23 cellular contexts compared by ENCODE assay signal in the genomic region with DNA sequence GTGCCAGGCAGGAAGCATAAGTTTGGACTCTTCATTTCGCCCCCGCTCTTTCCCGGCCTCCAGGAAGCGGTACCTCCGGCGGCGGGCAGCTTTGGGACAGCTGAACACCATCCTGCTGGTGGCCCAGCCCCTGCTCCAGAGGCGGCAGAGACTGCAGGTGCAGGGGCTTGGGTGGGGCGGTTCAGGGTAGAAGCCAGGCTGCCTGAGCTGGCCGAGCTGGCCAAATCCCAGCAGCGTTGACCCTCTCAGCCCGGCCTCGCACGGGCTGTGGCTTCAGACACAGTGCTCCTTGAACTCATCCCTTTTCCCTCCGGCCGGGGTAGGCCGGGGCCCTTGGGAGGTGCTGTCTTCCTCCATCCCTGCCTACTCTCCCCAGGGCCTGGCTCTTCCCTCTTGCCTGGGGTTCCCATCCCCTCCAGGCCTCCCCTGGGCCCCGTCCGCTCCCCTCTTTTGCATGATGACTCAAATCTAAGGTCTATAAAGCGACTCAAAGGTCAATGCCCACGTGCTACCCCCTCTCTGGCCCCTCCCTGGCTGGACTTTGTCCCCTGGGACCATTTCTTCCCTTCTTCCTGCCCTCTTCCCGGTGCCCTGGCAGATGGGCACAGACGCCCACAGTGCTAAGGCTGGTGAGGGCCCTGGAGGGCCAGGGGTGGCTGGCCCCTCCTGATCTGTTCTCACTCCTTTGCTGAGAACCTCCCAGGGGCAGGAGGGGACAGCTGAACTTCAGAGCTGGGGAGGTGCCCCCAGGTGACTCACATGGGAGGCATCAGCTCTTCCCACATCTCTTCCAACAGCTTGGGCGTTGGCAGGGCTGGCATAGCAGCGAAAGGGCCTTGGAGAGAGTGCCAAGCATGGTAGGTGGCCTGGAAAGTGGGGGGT. TPM values are rescaled to one million over a fixed set of nuclear protein-coding genes. Genes with fewer than 3 reads are reported as not detected.
DNase-seq lines count a peak whose midpoint lies in the region; ATAC-seq, FAIRE-seq and TF ChIP-seq lines count a peak whose summit lies in the region.
"Had no signal": no experiment of that assay in that cellular context is flagged by ENCODE, and none has a peak within 500 bp of the region (broad histone marks: within the 10 kb centered on the region; RNA-seq: fewer than 3 reads in every experiment).

No MANE protein-coding gene starts in this region.

- H3K27ac Mint-ChIP-seq in activated naive CD8-positive, alpha-beta T cell treated with anti-CD3 and anti-CD28 coated beads, Interleukin-2, amount 10 ng/mL, durations not matched to agents 7 days and 5 days: peak overlapping the region; percentile 10
- no peak overlapping the region for H3K27ac Mint-ChIP-seq in activated naive CD8-positive, alpha-beta T cell treated with anti-CD3 and anti-CD28 coated beads for 36 hours
- no peak overlapping the region for H3K27ac Mint-ChIP-seq in activated CD4-positive, alpha-beta T cell treated with anti-CD3 and anti-CD28 coated beads, Interleukin-2, amount 10 ng/mL, durations not matched to agents 7 days and 5 days
- H3K27ac Mint-ChIP-seq: activated naive CD4-positive, alpha-beta T cell treated with anti-CD3 and anti-CD28 coated beads, Interleukin-2, amount 50 U/mL, for 24 hours; HFFc6; naive thymus-derived CD4-positive, alpha-beta T cell; stimulated activated naive B cell treated with anti-CD40 and anti-IgM and Interleukin-4, amounts not matched to agents 10 μg/mL and 1 μg/mL and 100 μg/mL, for 72 hours had no signal

- H3K27me3 ChIP-seq in osteoblast (ENCODE audit: insufficient read depth, low read length): no peaks in the 10 kb centered on the region

- no peaks in the 10 kb centered on the region for H4K20me1 ChIP-seq in osteoblast (ENCODE audit: insufficient read depth, low read length)

- ATAC-seq in activated naive CD8-positive, alpha-beta T cell treated with anti-CD3 and anti-CD28 coated beads, Interleukin-2, amount 10 ng/mL, durations not matched to agents 7 days and 5 days (ENCODE audit: low read depth): no peak
- ATAC-seq: left ventricle myocardium superior; naive thymus-derived CD4-positive, alpha-beta T cell had no signal

- no peak for TF ChIP-seq CTCF in osteoblast (IDR thresholded peaks at IDR 0.05; ENCODE audit: extremely low read depth, low read depth, low read length)

- H3K4me3 ChIP-seq in osteoblast (ENCODE audit: insufficient read depth, low read length): no peak overlapping the region
- H3K4me3 ChIP-seq: coronary artery, SK-N-MC had no signal

- H3K27ac ChIP-seq in osteoblast (ENCODE audit: low read depth, low read length): no peak overlapping the region
- H3K27ac ChIP-seq: coronary artery, SK-N-MC had no signal

- no peak overlapping the region for H2AFZ ChIP-seq in osteoblast (ENCODE audit: low read length)

- no peaks in the 10 kb centered on the region for H3K36me3 ChIP-seq in osteoblast (ENCODE audit: insufficient read depth, low read length)

- H3K27me3 Mint-ChIP-seq in activated naive CD8-positive, alpha-beta T cell treated with anti-CD3 and anti-CD28 coated beads, Interleukin-2, amount 10 ng/mL, durations not matched to agents 7 days and 5 days: no peaks in the 10 kb centered on the region
- no peaks in the 10 kb centered on the region for H3K27me3 Mint-ChIP-seq in activated naive CD8-positive, alpha-beta T cell treated with anti-CD3 and anti-CD28 coated beads for 36 hours
- no peaks in the 10 kb centered on the region for H3K27me3 Mint-ChIP-seq in activated CD4-positive, alpha-beta T cell treated with anti-CD3 and anti-CD28 coated beads, Interleukin-2, amount 10 ng/mL, durations not matched to agents 7 days and 5 days
- H3K27me3 Mint-ChIP-seq: activated naive CD4-positive, alpha-beta T cell treated with anti-CD3 and anti-CD28 coated beads, Interleukin-2, amount 50 U/mL, for 24 hours; naive thymus-derived CD4-positive, alpha-beta T cell; stimulated activated naive B cell treated with anti-CD40 and anti-IgM and Interleukin-4, amounts not matched to agents 10 μg/mL and 1 μg/mL and 100 μg/mL, for 72 hours had no signal

- no peaks in the 10 kb centered on the region for H3K9me3 ChIP-seq in osteoblast (ENCODE audit: low read depth, low read length)

- POLR2A ChIA-PET in activated naive CD8-positive, alpha-beta T cell treated with anti-CD3 and anti-CD28 coated beads, Interleukin-2, amount 10 ng/mL, durations not matched to agents 7 days and 5 days (lab: Charles Lee): no interaction called here
- POLR2A ChIA-PET in activated CD4-positive, alpha-beta T cell treated with anti-CD3 and anti-CD28 coated beads, Interleukin-2, amount 10 ng/mL, durations not matched to agents 7 days and 5 days (lab: Charles Lee): no interaction called here

- no peak overlapping the region for H3K4me3 Mint-ChIP-seq in activated naive CD8-positive, alpha-beta T cell treated with anti-CD3 and anti-CD28 coated beads, Interleukin-2, amount 10 ng/mL, durations not matched to agents 7 days and 5 days
- no peak overlapping the region for H3K4me3 Mint-ChIP-seq in activated naive CD8-positive, alpha-beta T cell treated with anti-CD3 and anti-CD28 coated beads for 36 hours
- no peak overlapping the region for H3K4me3 Mint-ChIP-seq in activated CD4-positive, alpha-beta T cell treated with anti-CD3 and anti-CD28 coated beads, Interleukin-2, amount 10 ng/mL, durations not matched to agents 7 days and 5 days
- H3K4me3 Mint-ChIP-seq: activated naive CD4-positive, alpha-beta T cell treated with anti-CD3 and anti-CD28 coated beads, Interleukin-2, amount 50 U/mL, for 24 hours; HFFc6; naive thymus-derived CD4-positive, alpha-beta T cell; stimulated activated naive B cell treated with anti-CD40 and anti-IgM and Interleukin-4, amounts not matched to agents 10 μg/mL and 1 μg/mL and 100 μg/mL, for 72 hours had no signal

- H3K36me3 Mint-ChIP-seq in activated naive CD8-positive, alpha-beta T cell treated with anti-CD3 and anti-CD28 coated beads, Interleukin-2, amount 10 ng/mL, durations not matched to agents 7 days and 5 days: no peaks in the 10 kb centered on the region
- H3K36me3 Mint-ChIP-seq in activated naive CD8-positive, alpha-beta T cell treated with anti-CD3 and anti-CD28 coated beads for 36 hours: no peaks in the 10 kb centered on the region
- H3K36me3 Mint-ChIP-seq in activated CD4-positive, alpha-beta T cell treated with anti-CD3 and anti-CD28 coated beads, Interleukin-2, amount 10 ng/mL, durations not matched to agents 7 days and 5 days (ENCODE audit: low read depth): no peaks in the 10 kb centered on the region
- H3K36me3 Mint-ChIP-seq: activated naive CD4-positive, alpha-beta T cell treated with anti-CD3 and anti-CD28 coated beads, Interleukin-2, amount 50 U/mL, for 24 hours had no signal

- H3K9me3 Mint-ChIP-seq in activated naive CD8-positive, alpha-beta T cell treated with anti-CD3 and anti-CD28 coated beads, Interleukin-2, amount 10 ng/mL, durations not matched to agents 7 days and 5 days: no peaks in the 10 kb centered on the region
- H3K9me3 Mint-ChIP-seq in activated naive CD8-positive, alpha-beta T cell treated with anti-CD3 and anti-CD28 coated beads for 36 hours: no peaks in the 10 kb centered on the region
- no peaks in the 10 kb centered on the region for H3K9me3 Mint-ChIP-seq in activated CD4-positive, alpha-beta T cell treated with anti-CD3 and anti-CD28 coated beads, Interleukin-2, amount 10 ng/mL, durations not matched to agents 7 days and 5 days
- H3K9me3 Mint-ChIP-seq: activated naive CD4-positive, alpha-beta T cell treated with anti-CD3 and anti-CD28 coated beads, Interleukin-2, amount 50 U/mL, for 24 hours; HFFc6; naive thymus-derived CD4-positive, alpha-beta T cell; stimulated activated naive B cell treated with anti-CD40 and anti-IgM and Interleukin-4, amounts not matched to agents 10 μg/mL and 1 μg/mL and 100 μg/mL, for 72 hours had no signal

- no peak overlapping the region for H3K4me2 ChIP-seq in osteoblast (ENCODE audit: insufficient read depth, low read length)

- CTCF ChIA-PET in activated CD4-positive, alpha-beta T cell treated with anti-CD3 and anti-CD28 coated beads, Interleukin-2, amount 10 ng/mL, durations not matched to agents 7 days and 5 days (lab: Charles Lee): interaction anchor here (1.4 to 1.9 kb wide), 3 partner anchors 9 to 23 kb away, joined by 3 to 7 read pairs (median 6); a partner anchor contains a TSS

- H3K4me1 ChIP-seq in osteoblast (ENCODE audit: insufficient read depth, low read length): no peaks in the 10 kb centered on the region

- H3K79me2 ChIP-seq in osteoblast (ENCODE audit: insufficient read depth, low read length): no peaks in the 10 kb centered on the region

- FAIRE-seq in urothelium cell line (lab: Jason Lieb, UNC): no peak
- FAIRE-seq: endothelial cell of umbilical vein, GM19239 had no signal

- H3K4me1 Mint-ChIP-seq in activated naive CD8-positive, alpha-beta T cell treated with anti-CD3 and anti-CD28 coated beads, Interleukin-2, amount 10 ng/mL, durations not matched to agents 7 days and 5 days: peaks cover 4% of the 10 kb centered on the region
- peaks cover 5% of the 10 kb centered on the region for H3K4me1 Mint-ChIP-seq in activated naive CD8-positive, alpha-beta T cell treated with anti-CD3 and anti-CD28 coated beads for 36 hours
- peaks cover 2% of the 10 kb centered on the region for H3K4me1 Mint-ChIP-seq in activated CD4-positive, alpha-beta T cell treated with anti-CD3 and anti-CD28 coated beads, Interleukin-2, amount 10 ng/mL, durations not matched to agents 7 days and 5 days
- H3K4me1 Mint-ChIP-seq: activated naive CD4-positive, alpha-beta T cell treated with anti-CD3 and anti-CD28 coated beads, Interleukin-2, amount 50 U/mL, for 24 hours had no signal

- no peak for DNase-seq in activated naive CD8-positive, alpha-beta T cell treated with anti-CD3 and anti-CD28 coated beads, Interleukin-2, amount 10 ng/mL, durations not matched to agents 7 days and 5 days
- no peak for DNase-seq in activated naive CD8-positive, alpha-beta T cell treated with anti-CD3 and anti-CD28 coated beads for 36 hours
- DNase-seq in SW480 (ENCODE audit: low spot score): peak; percentile 95
- peak; percentile 9 for DNase-seq in middle frontal gyrus (ENCODE audit: extremely low spot score, low spot score)
- peak; percentile 54 for DNase-seq in urothelium cell line (ENCODE audit: low spot score)
- DNase-seq in GM19238 (ENCODE audit: insufficient read length, low spot score): no peak
- no peak for DNase-seq in activated CD4-positive, alpha-beta T cell treated with anti-CD3 and anti-CD28 coated beads, Interleukin-2, amount 10 ng/mL, durations not matched to agents 7 days and 5 days
- no peak for DNase-seq in osteoblast (ENCODE audit: insufficient read length, low spot score, missing footprints)
- DNase-seq: 8988T; activated T-cell treated with anti-CD3 and anti-CD28 coated beads, Interleukin-2, amount 50 U/mL, for 1 hour; DND-41; HFFc6; left ventricle myocardium superior; naive thymus-derived CD4-positive, alpha-beta T cell; NCI-H2029; NCI-H510A treated with DMSO at 0.1 percent for 48 hours; stimulated activated naive B cell treated with anti-CD40 and anti-IgM and Interleukin-4, amounts not matched to agents 10 μg/mL and 1 μg/mL and 100 μg/mL, for 72 hours; trophoblast cell had no signal

RNA-seq across cellular contexts. Expression of a gene that starts 22.7 kb away (rescaled TPM):
- total RNA-seq in activated naive CD8-positive, alpha-beta T cell treated with anti-CD3 and anti-CD28 coated beads, Interleukin-2, amount 10 ng/mL, durations not matched to agents 7 days and 5 days: 100 to 1,000 TPM; 120 to 125 TPM
- total RNA-seq in activated naive CD8-positive, alpha-beta T cell treated with anti-CD3 and anti-CD28 coated beads for 36 hours: 10 to 100 TPM; 17.8 to 18.9 TPM
- total RNA-seq in activated CD4-positive, alpha-beta T cell treated with anti-CD3 and anti-CD28 coated beads, Interleukin-2, amount 10 ng/mL, durations not matched to agents 7 days and 5 days: 10 to 100 TPM; 11.0 to 13.4 TPM
- 0.88 and 1.4 TPM in 2 replicates for total RNA-seq in osteoblast

RNA-seq across cellular contexts. Expression of a gene that starts 22.9 kb away (rescaled TPM):
- under 1 TPM; 0.26 to 0.42 TPM for total RNA-seq in activated naive CD8-positive, alpha-beta T cell treated with anti-CD3 and anti-CD28 coated beads, Interleukin-2, amount 10 ng/mL, durations not matched to agents 7 days and 5 days
- under 1 TPM; 0.14 to 0.16 TPM for total RNA-seq in activated naive CD8-positive, alpha-beta T cell treated with anti-CD3 and anti-CD28 coated beads for 36 hours
- total RNA-seq in activated CD4-positive, alpha-beta T cell treated with anti-CD3 and anti-CD28 coated beads, Interleukin-2, amount 10 ng/mL, durations not matched to agents 7 days and 5 days: under 1 TPM; 0.10 to 0.12 TPM
- total RNA-seq in osteoblast: under 0.01 TPM in 1 of 2 replicates, not detected in the other
- total RNA-seq: endothelial cell of umbilical vein had no signal

RNA-seq across cellular contexts. Expression of a gene that starts 56.6 kb away (rescaled TPM):
- total RNA-seq in activated naive CD8-positive, alpha-beta T cell treated with anti-CD3 and anti-CD28 coated beads, Interleukin-2, amount 10 ng/mL, durations not matched to agents 7 days and 5 days: 10 to 100 TPM; 49.8 to 50.8 TPM
- total RNA-seq in activated naive CD8-positive, alpha-beta T cell treated with anti-CD3 and anti-CD28 coated beads for 36 hours: 10 to 100 TPM; 31.4 to 32.6 TPM
- 10 to 100 TPM; 44.7 to 47.1 TPM for total RNA-seq in activated CD4-positive, alpha-beta T cell treated with anti-CD3 and anti-CD28 coated beads, Interleukin-2, amount 10 ng/mL, durations not matched to agents 7 days and 5 days
- total RNA-seq in osteoblast: 17.7 and 24.5 TPM in 2 replicates

RNA-seq across cellular contexts. Expression of a gene that starts 56.8 kb away (rescaled TPM):
- total RNA-seq in activated naive CD8-positive, alpha-beta T cell treated with anti-CD3 and anti-CD28 coated beads, Interleukin-2, amount 10 ng/mL, durations not matched to agents 7 days and 5 days: 100 to 1,000 TPM; 112 to 113 TPM
- 100 to 1,000 TPM in 1 of 2 experiments, 10 to 100 TPM in 1; 93.4 to 101 TPM for total RNA-seq in activated naive CD8-positive, alpha-beta T cell treated with anti-CD3 and anti-CD28 coated beads for 36 hours
- 10 to 100 TPM; 97.0 to 97.5 TPM for total RNA-seq in activated CD4-positive, alpha-beta T cell treated with anti-CD3 and anti-CD28 coated beads, Interleukin-2, amount 10 ng/mL, durations not matched to agents 7 days and 5 days
- 48.1 and 60.7 TPM in 2 replicates for total RNA-seq in osteoblast

Comparison
In these comparisons a context has a peak if more than half of its experiments do, and no peak if none do; other contexts are left out.
1. RNA of a gene that starts 22.7 kb away (total RNA-seq): 120 to 125 TPM in activated naive CD8-positive, alpha-beta T cell treated with anti-CD3 and anti-CD28 coated beads, Interleukin-2, amount 10 ng/mL, durations not matched to agents 7 days and 5 days; 17.8 to 18.9 TPM in activated naive CD8-positive, alpha-beta T cell treated with anti-CD3 and anti-CD28 coated beads for 36 hours, 11.0 to 13.4 TPM in activated CD4-positive, alpha-beta T cell treated with anti-CD3 and anti-CD28 coated beads, Interleukin-2, amount 10 ng/mL, durations not matched to agents 7 days and 5 days and 0.88 to 1.4 TPM in osteoblast; every median in the first group is over 4 times any median in the second.
2. DNase-seq: peak in SW480 (single experiment), middle frontal gyrus (single experiment) and urothelium cell line (single experiment); none in activated naive CD8-positive, alpha-beta T cell treated with anti-CD3 and anti-CD28 coated beads, Interleukin-2, amount 10 ng/mL, durations not matched to agents 7 days and 5 days (single experiment), activated naive CD8-positive, alpha-beta T cell treated with anti-CD3 and anti-CD28 coated beads for 36 hours (single experiment), GM19238 (single experiment), activated CD4-positive, alpha-beta T cell treated with anti-CD3 and anti-CD28 coated beads, Interleukin-2, amount 10 ng/mL, durations not matched to agents 7 days and 5 days (single experiment) and osteoblast (single experiment).